In the genomic region with DNA sequence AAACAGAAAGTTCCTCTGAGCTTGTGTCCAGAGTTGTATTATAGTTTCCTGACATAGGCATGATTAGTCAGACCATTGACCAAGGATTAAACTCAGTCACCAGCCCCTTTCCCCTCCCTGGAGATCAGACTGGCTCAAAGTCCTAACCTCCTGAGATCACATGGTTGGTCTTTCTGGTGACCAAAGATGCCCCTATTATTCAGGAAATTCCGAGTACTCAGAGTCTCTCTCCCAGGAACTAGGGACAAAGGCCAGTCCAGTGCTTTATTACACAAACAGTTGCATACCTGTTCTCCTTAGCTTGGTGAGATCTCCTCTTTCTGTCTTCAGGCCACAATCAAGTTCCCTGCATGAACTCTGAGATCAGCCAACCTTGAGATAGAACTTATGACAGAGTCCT, we compare ENCODE assay signal across 1 cellular context.
TF ChIP-seq lines count a peak whose summit lies in the region.

No MANE protein-coding gene starts in this region.

TF ChIP-seq in HepG2, 621 proteins besides CTCF, POLR2A, EP300 and RAD21 (continued from another document):
- TF ChIP-seq, protein P1, sequence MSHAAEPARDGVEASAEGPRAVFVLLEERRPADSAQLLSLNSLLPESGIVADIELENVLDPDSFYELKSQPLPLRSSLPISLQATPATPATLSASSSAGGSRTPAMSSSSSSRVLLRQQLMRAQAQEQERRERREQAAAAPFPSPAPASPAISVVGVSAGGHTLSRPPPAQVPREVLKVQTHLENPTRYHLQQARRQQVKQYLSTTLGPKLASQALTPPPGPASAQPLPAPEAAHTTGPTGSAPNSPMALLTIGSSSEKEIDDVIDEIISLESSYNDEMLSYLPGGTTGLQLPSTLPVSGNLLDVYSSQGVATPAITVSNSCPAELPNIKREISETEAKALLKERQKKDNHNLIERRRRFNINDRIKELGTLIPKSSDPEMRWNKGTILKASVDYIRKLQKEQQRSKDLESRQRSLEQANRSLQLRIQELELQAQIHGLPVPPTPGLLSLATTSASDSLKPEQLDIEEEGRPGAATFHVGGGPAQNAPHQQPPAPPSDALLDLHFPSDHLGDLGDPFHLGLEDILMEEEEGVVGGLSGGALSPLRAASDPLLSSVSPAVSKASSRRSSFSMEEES (CRISPR knock-in tag; IDR thresholded peaks at IDR 0.05) = peak; percentile 81; the same call in 1 of the 2 replicates
- TF ChIP-seq TEAD3 (CRISPR knock-in tag; optimal IDR thresholded peaks at IDR 0.05; ENCODE audit: borderline replicate concordance) (peak; percentile 78), ZEB1 (IDR thresholded peaks at IDR 0.05; ENCODE audit: insufficient replicate concordance, low read depth) (peak; percentile 53), RXRB (CRISPR knock-in tag; IDR thresholded peaks at IDR 0.05; ENCODE audit: borderline replicate concordance) (peak; percentile 78), ZNF839 (CRISPR knock-in tag; IDR thresholded peaks at IDR 0.05; ENCODE audit: borderline replicate concordance) (no peak)
